Comparison of ENCODE assay signal across 14 cellular contexts in genomic region chr9:1929722-1930621, GRCh38.
DNase-seq lines count a peak whose midpoint lies in the region; ATAC-seq, FAIRE-seq and TF ChIP-seq lines count a peak whose summit lies in the region.
"Had no signal": no experiment of that assay in that cellular context is flagged by ENCODE, and none has a peak within 500 bp of the region (broad histone marks: within the 10 kb centered on the region; RNA-seq: fewer than 3 reads in every experiment).

No MANE protein-coding gene starts in this region.

- no peak overlapping the region for H2BK12ac ChIP-seq in H1 (ENCODE audit: low read depth, low read length)

- no peak overlapping the region for H3K18ac ChIP-seq in H1 (ENCODE audit: extremely low read depth, low read length)

- H3K4me3 Mint-ChIP-seq in activated CD4-positive, alpha-beta T cell treated with anti-CD3 and anti-CD28 coated beads for 36 hours = no peak overlapping the region

- H4K91ac ChIP-seq in H1 (replicated peaks; ENCODE audit: insufficient read length, low read length) = peak overlapping the region; percentile 49

- no peak overlapping the region for H4K5ac ChIP-seq in H1 (ENCODE audit: insufficient read length, low read depth, low read length)

- H4K8ac ChIP-seq in H1 (ENCODE audit: extremely low read depth, insufficient read depth, low read length) = no peak overlapping the region

- peaks cover 13% of the 10 kb centered on the region for H3K4me1 Mint-ChIP-seq in activated CD4-positive, alpha-beta T cell treated with anti-CD3 and anti-CD28 coated beads for 36 hours

- TF ChIP-seq EP300 in H1 (IDR thresholded peaks at IDR 0.05; ENCODE audit: borderline replicate concordance in 1 of 2, low read depth in 2 of 2, low read length in 2 of 2) = no peak

- FAIRE-seq in H1 (lab: Jason Lieb, UNC) = no peak

- no peak for TF ChIP-seq POLR2A in H1 (IDR thresholded peaks at IDR 0.05; ENCODE audit: control extremely low read depth in 1 of 2, low read depth in 2 of 2, low read length in 2 of 2)

- POLR2A ChIA-PET in activated CD4-positive, alpha-beta T cell treated with anti-CD3 and anti-CD28 coated beads for 36 hours (lab: Charles Lee) = no interaction called here
- POLR2A ChIA-PET in H1 (lab: Charles Lee; ENCODE audit: partially characterized antibody) = no interaction called here

- H3K56ac ChIP-seq in H1 (replicated peaks; ENCODE audit: insufficient read length, low read depth, low read length) = no peak overlapping the region

- no peaks in the 10 kb centered on the region for H3K79me2 ChIP-seq in H1 (ENCODE audit: control insufficient read depth in 1 of 2, insufficient read depth in 2 of 2, low read length in 2 of 2)

- ATAC-seq in activated CD4-positive, alpha-beta T cell treated with anti-CD3 and anti-CD28 coated beads for 36 hours = peak; percentile 73
- ATAC-seq in GM21515 (IDR thresholded peaks at IDR 0.05; ENCODE audit: unreplicated experiment) (peak; percentile 59), HG03103 (IDR thresholded peaks at IDR 0.05; ENCODE audit: low read depth, unreplicated experiment) (peak; percentile 61)
- ATAC-seq: gastrocnemius medialis, left cardiac atrium had no signal

- no peaks in the 10 kb centered on the region for H3K9me3 Mint-ChIP-seq in activated CD4-positive, alpha-beta T cell treated with anti-CD3 and anti-CD28 coated beads for 36 hours (ENCODE audit: low read depth)

- no peak overlapping the region for H3K4me2 ChIP-seq in H1 (ENCODE audit: insufficient read depth in 1 of 2, low read depth in 2 of 2, low read length in 2 of 2)

- H3K14ac ChIP-seq in H1 (ENCODE audit: insufficient read length) = no peak overlapping the region

- peak; percentile 32 for DNase-seq in activated CD4-positive, alpha-beta T cell treated with anti-CD3 and anti-CD28 coated beads for 36 hours
- no peak for DNase-seq in activated CD4-positive, alpha-beta T cell treated with anti-CD3 and anti-CD28 coated beads for 1 hour
- DNase-seq in H1 (ENCODE audit: low read depth in 1 of 2, low spot score in 2 of 2) (no peak), NCI-H446 treated with DMSO at 0.1 percent for 48 hours (lab: John Stamatoyannopoulos, UW) (no peak), left ventricle myocardium inferior (no peak), COR-L47 (lab: John Stamatoyannopoulos, UW) (no peak)
- DNase-seq: 8988T; gastrocnemius medialis; left cardiac atrium; NCI-H1048; NCI-H774; stimulated activated naive CD4-positive, alpha-beta T cell had no signal

- no peaks in the 10 kb centered on the region for H3K36me3 Mint-ChIP-seq in activated CD4-positive, alpha-beta T cell treated with anti-CD3 and anti-CD28 coated beads for 36 hours (ENCODE audit: low read depth)

- H3K79me1 ChIP-seq in H1 (ENCODE audit: low read depth, low read length) = no peaks in the 10 kb centered on the region

- H3K4me3 ChIP-seq in H1 (ENCODE audit: extremely low read depth in 1 of 4, insufficient read depth in 2 of 4, low read depth in 3 of 4, low read length in 4 of 4) = no peak overlapping the region
- H3K4me3 ChIP-seq in left ventricle myocardium inferior = no peak overlapping the region
- H3K4me3 ChIP-seq: gastrocnemius medialis had no signal

- no peaks in the 10 kb centered on the region for H4K20me1 ChIP-seq in H1 (replicated peaks in 1 of 2; ENCODE audit: control insufficient read depth in 1 of 2, insufficient read depth in 2 of 2, low read length in 2 of 2)

- H2BK120ac ChIP-seq in H1 (replicated peaks; ENCODE audit: low read depth, low read length) = no peak overlapping the region

- no peak overlapping the region for H3K23ac ChIP-seq in H1 (ENCODE audit: insufficient read length)

- 93% methylated on average over 12 of the region's 12 CpGs; no CpG with 5 or more reads in 1 of the 2 experiments for WGBS in H1 (ENCODE audit: extremely low coverage in 1 of 2, insufficient coverage in 1 of 2, insufficient read length in 1 of 2, insufficient replicate concordance in 2 of 2, low coverage in 1 of 2, low lambda C conversion rate in 2 of 2, missing lambda C conversion rate in 1 of 2), 2 experiments

- no peak overlapping the region for H3K9ac ChIP-seq in H1 (replicated peaks in 1 of 4; ENCODE audit: extremely low read depth in 1 of 4, low read depth in 3 of 4, low read length in 3 of 4)

- no peaks in the 10 kb centered on the region for H3K4me1 ChIP-seq in H1 (replicated peaks in 1 of 4; ENCODE audit: control insufficient read depth in 3 of 4, insufficient read depth in 4 of 4, low read length in 3 of 4)
- no peaks in the 10 kb centered on the region for H3K4me1 ChIP-seq in left ventricle myocardium inferior
- H3K4me1 ChIP-seq: gastrocnemius medialis had no signal

- no peak overlapping the region for H2AK5ac ChIP-seq in H1 (ENCODE audit: low read depth, low read length)

- H3K23me2 ChIP-seq in H1 (ENCODE audit: low read depth, low read length) = no peaks in the 10 kb centered on the region

- TF ChIP-seq CTCF in H1 (IDR thresholded peaks at IDR 0.05; ENCODE audit: control extremely low read depth in 1 of 3, insufficient read depth in 1 of 3, low read depth in 1 of 3, low read length in 3 of 3) = no peak
- TF ChIP-seq CTCF in left ventricle myocardium inferior (IDR thresholded peaks at IDR 0.05; ENCODE audit: borderline replicate concordance) = no peak

- no peak overlapping the region for H2BK20ac ChIP-seq in H1 (ENCODE audit: low read length)

- intact Hi-C loops in activated CD4-positive, alpha-beta T cell treated with anti-CD3 and anti-CD28 coated beads for 36 hours (cut with DNase I, micrococcal nuclease) = no loop called here
- intact Hi-C loops in left ventricle myocardium inferior (cut with micrococcal nuclease) = no loop called here

- no peak for TF ChIP-seq RAD21 in H1 (IDR thresholded peaks at IDR 0.05 in 1 of 2, conservative IDR thresholded peaks at IDR 0.05 in 1 of 2; ENCODE audit: low read depth in 2 of 2, low read length in 2 of 2)

- H3K27ac Mint-ChIP-seq in activated CD4-positive, alpha-beta T cell treated with anti-CD3 and anti-CD28 coated beads for 36 hours = no peak overlapping the region

- H3K9me3 ChIP-seq in H1 (ENCODE audit: insufficient read depth in 2 of 2, low read depth in 1 of 2, low read length in 1 of 2) = no peaks in the 10 kb centered on the region
- H3K9me3 ChIP-seq in left ventricle myocardium inferior (replicated peaks) = peaks cover 5% of the 10 kb centered on the region
- H3K9me3 ChIP-seq: gastrocnemius medialis had no signal

- no peak overlapping the region for H3K4ac ChIP-seq in H1 (replicated peaks; ENCODE audit: insufficient read length, low read depth, low read length)

- H3K27ac ChIP-seq in H1 (ENCODE audit: low read depth, low read length) (no peak overlapping the region), left ventricle myocardium inferior (replicated peaks) (no peak overlapping the region)
- H3K27ac ChIP-seq: gastrocnemius medialis had no signal

- no peaks in the 10 kb centered on the region for H3K27me3 ChIP-seq in H1 (replicated peaks in 1 of 4; ENCODE audit: control insufficient read depth in 3 of 4, extremely low read depth in 1 of 4, insufficient read depth in 3 of 4, low read length in 3 of 4)
- no peaks in the 10 kb centered on the region for H3K27me3 ChIP-seq in left ventricle myocardium inferior (ENCODE audit: low read depth)
- H3K27me3 ChIP-seq: gastrocnemius medialis had no signal

- peaks cover 5% of the 10 kb centered on the region for H3K27me3 Mint-ChIP-seq in activated CD4-positive, alpha-beta T cell treated with anti-CD3 and anti-CD28 coated beads for 36 hours

- H3K36me3 ChIP-seq in H1 (ENCODE audit: control insufficient read depth in 2 of 4, insufficient read depth in 4 of 4, low read length in 3 of 4) (no peaks in the 10 kb centered on the region), left ventricle myocardium inferior (no peaks in the 10 kb centered on the region)
- H3K36me3 ChIP-seq: gastrocnemius medialis had no signal

- CTCF ChIA-PET in activated CD4-positive, alpha-beta T cell treated with anti-CD3 and anti-CD28 coated beads for 36 hours (lab: Charles Lee) = interaction anchor here (1.1 to 1.4 kb wide), 2 partner anchors 12 to 157 kb away, joined by 3 to 4 read pairs; no protein-coding TSS in a partner anchor
- CTCF ChIA-PET in H1 (lab: Charles Lee; ENCODE audit: partially characterized antibody) = interaction anchor here (0.6 to 2.3 kb wide), 6 partner anchors 10 to 1969 kb away, joined by 3 to 6 read pairs (median 4); no protein-coding TSS in a partner anchor

- no peak overlapping the region for H2BK15ac ChIP-seq in H1 (ENCODE audit: low read length)

- H2BK5ac ChIP-seq in H1 (ENCODE audit: low read depth, low read length) = no peak overlapping the region

- H2AFZ ChIP-seq in H1 (ENCODE audit: low read length) = no peak overlapping the region; the same call in 1 of the 2 replicates

TF ChIP-seq in H1, 55 proteins besides CTCF, POLR2A, EP300 and RAD21:
- TF ChIP-seq BACH1 (IDR thresholded peaks at IDR 0.05; ENCODE audit: low read length) (no peak), TAF1 (IDR thresholded peaks at IDR 0.05; ENCODE audit: low read depth, low read length) (no peak)
